ENCODE assay signal across 11 cellular contexts in genomic region chr12:46608431-46609280, GRCh38.
DNase-seq lines count a peak whose midpoint lies in the region; ATAC-seq and TF ChIP-seq lines count a peak whose summit lies in the region.
"Had no signal": no experiment of that assay in that cellular context is flagged by ENCODE, and none has a peak within 500 bp of the region (broad histone marks: within the 10 kb centered on the region; RNA-seq: fewer than 3 reads in every experiment).

No MANE protein-coding gene starts in this region.

- ATAC-seq in T-cell (replicated peaks in 1 of 4) = peak in 2 of 4 experiments; percentile 18 to 21
- no peak for ATAC-seq in HG02759 (IDR thresholded peaks at IDR 0.05; ENCODE audit: unreplicated experiment)
- ATAC-seq in GM21786 (IDR thresholded peaks at IDR 0.05; ENCODE audit: unreplicated experiment) = no peak

- H3K4me3 ChIP-seq in foreskin fibroblast (ENCODE audit: low read depth in 1 of 2, low read length in 2 of 2) = no peak overlapping the region
- H3K4me3 ChIP-seq: right lobe of liver had no signal

- DNase-seq in activated CD4-positive, alpha-beta T cell treated with anti-CD3 and anti-CD28 coated beads, Interleukin-2, amount 10 ng/mL, durations not matched to agents 24 days and 14 days = no peak
- DNase-seq in activated CD4-positive, alpha-beta T cell treated with anti-CD3 and anti-CD28 coated beads for 48 hours = no peak
- DNase-seq in T-cell (no peak), foreskin fibroblast (peak; percentile 64 to 84), superior temporal gyrus (ENCODE audit: extremely low spot score) (peak; percentile 28), GM20000 (ENCODE audit: low spot score) (no peak)
- DNase-seq: ACHN; NK-92 treated with Interleukin-12 subunit alpha and Interleukin-12 subunit beta, amount 100 ng/mL, for 24 hours; right lobe of liver had no signal

- TF ChIP-seq CTCF in foreskin fibroblast (IDR thresholded peaks at IDR 0.05; ENCODE audit: low read depth, low read length) (no peak), GM20000 (IDR thresholded peaks at IDR 0.05; ENCODE audit: extremely low read depth, missing control alignments) (no peak)

- CTCF ChIA-PET in T-cell (lab: Charles Lee) = interaction anchor here in 1 of 2 donors (0.7 to 1.1 kb wide), 2 partner anchors 31 to 62 kb away, joined by 3 read pairs; no protein-coding TSS in a partner anchor

- intact Hi-C loops in activated CD4-positive, alpha-beta T cell treated with anti-CD3 and anti-CD28 coated beads, Interleukin-2, amount 10 ng/mL, durations not matched to agents 24 days and 14 days (cut with micrococcal nuclease) = loop anchor here (1.0 to 5.0 kb wide), 4 partner anchors 51 to 226 kb away; no protein-coding TSS in a partner anchor

- POLR2A ChIA-PET in T-cell (lab: Charles Lee) = no interaction called here

- peaks cover 24% of the 10 kb centered on the region for H3K4me1 Mint-ChIP-seq in activated CD4-positive, alpha-beta T cell treated with anti-CD3 and anti-CD28 coated beads, Interleukin-2, amount 10 ng/mL, durations not matched to agents 24 days and 14 days
- peaks cover 42 to 49% (median 45%) of the 10 kb centered on the region in 3 donors for H3K4me1 Mint-ChIP-seq in T-cell

- no peaks in the 10 kb centered on the region for H3K27me3 Mint-ChIP-seq in activated CD4-positive, alpha-beta T cell treated with anti-CD3 and anti-CD28 coated beads, Interleukin-2, amount 10 ng/mL, durations not matched to agents 24 days and 14 days
- no peaks in the 10 kb centered on the region for H3K27me3 Mint-ChIP-seq in T-cell

- H3K27ac Mint-ChIP-seq in activated CD4-positive, alpha-beta T cell treated with anti-CD3 and anti-CD28 coated beads, Interleukin-2, amount 10 ng/mL, durations not matched to agents 24 days and 14 days = peak overlapping the region; percentile 67
- H3K27ac Mint-ChIP-seq in T-cell = peak overlapping the region; percentile 79 to 92

- H3K4me3 Mint-ChIP-seq in activated CD4-positive, alpha-beta T cell treated with anti-CD3 and anti-CD28 coated beads, Interleukin-2, amount 10 ng/mL, durations not matched to agents 24 days and 14 days = peak overlapping the region; percentile 69
- H3K4me3 Mint-ChIP-seq in T-cell = peak overlapping the region; percentile 29 to 68 (median 42)

- peaks cover 16% of the 10 kb centered on the region for H3K9me3 Mint-ChIP-seq in activated CD4-positive, alpha-beta T cell treated with anti-CD3 and anti-CD28 coated beads, Interleukin-2, amount 10 ng/mL, durations not matched to agents 24 days and 14 days
- peaks cover 0 to 18% (median 10%) of the 10 kb centered on the region in 3 donors for H3K9me3 Mint-ChIP-seq in T-cell

- peaks cover 41% of the 10 kb centered on the region for H3K36me3 Mint-ChIP-seq in activated CD4-positive, alpha-beta T cell treated with anti-CD3 and anti-CD28 coated beads, Interleukin-2, amount 10 ng/mL, durations not matched to agents 24 days and 14 days (ENCODE audit: low read depth)
- peaks cover 13% of the 10 kb centered on the region for H3K36me3 Mint-ChIP-seq in T-cell

Comparison
In these comparisons a context has a peak if more than half of its experiments do, and no peak if none do; other contexts are left out.
1. DNase-seq: peak in foreskin fibroblast (2 of 2) and superior temporal gyrus (single experiment); none in activated CD4-positive, alpha-beta T cell treated with anti-CD3 and anti-CD28 coated beads, Interleukin-2, amount 10 ng/mL, durations not matched to agents 24 days and 14 days (single experiment), activated CD4-positive, alpha-beta T cell treated with anti-CD3 and anti-CD28 coated beads for 48 hours (single experiment), T-cell (0 of 34) and GM20000 (single experiment).